10 cellular contexts compared by ENCODE assay signal in the genomic region with DNA sequence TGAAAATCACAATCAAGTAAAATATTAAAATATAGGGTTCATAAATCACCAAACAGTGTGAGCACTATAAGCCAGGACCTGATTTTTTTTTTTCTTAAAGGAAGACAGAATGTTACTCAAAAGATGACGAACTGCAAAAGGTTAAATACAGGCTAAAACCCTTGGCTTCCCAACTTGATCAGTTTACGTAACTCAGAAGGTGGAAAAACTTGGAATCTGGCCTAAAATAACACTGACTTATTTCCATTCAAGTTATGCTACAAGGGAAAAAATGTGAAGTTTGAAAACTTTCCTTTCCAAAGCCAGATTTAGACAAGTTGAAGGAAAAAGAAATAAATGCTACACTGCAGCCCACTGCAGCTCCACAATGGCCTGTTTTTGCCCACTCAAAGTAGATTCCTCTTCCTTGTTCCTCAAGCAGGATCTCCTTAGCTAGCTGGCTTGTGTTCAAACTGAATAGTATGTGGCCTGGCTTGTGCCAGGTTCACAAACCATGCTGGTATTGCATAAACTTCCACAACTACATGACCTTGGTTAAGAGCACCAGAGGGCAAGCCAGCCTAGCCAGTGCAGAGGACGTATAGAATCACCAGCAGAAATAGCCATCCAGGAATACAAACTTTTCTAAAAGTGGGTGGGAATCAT.
DNase-seq lines count a peak whose midpoint lies in the region; ATAC-seq and TF ChIP-seq lines count a peak whose summit lies in the region.
"Had no signal": no experiment of that assay in that cellular context is flagged by ENCODE, and none has a peak within 500 bp of the region (broad histone marks: within the 10 kb centered on the region; RNA-seq: fewer than 3 reads in every experiment).

No MANE protein-coding gene starts in this region.

- peaks cover 7% of the 10 kb centered on the region for H3K9me1 ChIP-seq in IMR-90 (ENCODE audit: insufficient read depth, low read length)

- in situ Hi-C loops in IMR-90 (cut with MboI; ENCODE audit: low sequenced_read_pairs): no loop called here

- no peak overlapping the region for H2BK20ac ChIP-seq in IMR-90 (ENCODE audit: low read depth, low read length)

- peak; percentile 91 for DNase-seq in IMR-90
- DNase-seq in caudate nucleus (lab: John Stamatoyannopoulos, UW): no peak
- DNase-seq in kidney epithelial cell (ENCODE audit: low read depth): peak; percentile 65
- DNase-seq in NK-92 treated with Interleukin-12 subunit alpha and Interleukin-12 subunit beta, amount 100 ng/mL, for 24 hours (lab: John Stamatoyannopoulos, UW): no peak
- no peak for DNase-seq in RKO (ENCODE audit: low spot score)
- no peak for DNase-seq in 8988T
- DNase-seq: H9, NCI-H1092 had no signal

- dilution Hi-C loops in IMR-90 (cut with HindIII; ENCODE audit: low sequenced_read_pairs, unreplicated experiment): no loop called here

- H2BK120ac ChIP-seq in IMR-90 (ENCODE audit: low read depth, low read length): no peak overlapping the region

- peak; percentile 48 for ATAC-seq in IMR-90 (ENCODE audit: low read depth)
- no peak for ATAC-seq in GM19035 (IDR thresholded peaks at IDR 0.05; ENCODE audit: unreplicated experiment)

- H3K56ac ChIP-seq in IMR-90 (ENCODE audit: extremely low read depth, insufficient read depth, low read length): no peak overlapping the region

- H3K18ac ChIP-seq in IMR-90 (ENCODE audit: low read depth, low read length): no peak overlapping the region

- H3K27me3 ChIP-seq in IMR-90 (ENCODE audit: control insufficient read depth, insufficient read depth, low read length) (peaks cover 6% of the 10 kb centered on the region), kidney epithelial cell (ENCODE audit: control insufficient read depth, insufficient read depth, low read length) (no peaks in the 10 kb centered on the region), stomach smooth muscle (ENCODE audit: control insufficient read depth in 1 of 2, insufficient read depth in 2 of 2, low read length in 2 of 2) (no peaks in the 10 kb centered on the region)

- intact Hi-C loops in IMR-90 (cut with micrococcal nuclease): no loop called here

- H3K36me3 ChIP-seq in IMR-90 (ENCODE audit: control insufficient read depth, insufficient read depth, low read length) (no peaks in the 10 kb centered on the region), kidney epithelial cell (ENCODE audit: control insufficient read depth, insufficient read depth, low read length) (no peaks in the 10 kb centered on the region), stomach smooth muscle (ENCODE audit: control insufficient read depth in 2 of 2, insufficient read depth in 2 of 2, low read length in 2 of 2) (no peaks in the 10 kb centered on the region)

- CTCF ChIA-PET in IMR-90 (lab: Yijun Ruan, JAX): interaction anchor here (0.6 to 1.1 kb wide), 3 partner anchors 9 to 1590 kb away, joined by 3 to 7 read pairs (median 4); no protein-coding TSS in a partner anchor

- H3K4me3 ChIP-seq in IMR-90 (ENCODE audit: insufficient read depth, low read depth, low read length) (no peak overlapping the region), kidney epithelial cell (ENCODE audit: low read depth, low read length) (no peak overlapping the region), stomach smooth muscle (ENCODE audit: low read length in 2 of 2) (peak overlapping the region in 1 of 2 donors; percentile 8)

- H3K4me1 ChIP-seq in IMR-90 (ENCODE audit: control insufficient read depth, insufficient read depth, low read length) (peaks cover 8% of the 10 kb centered on the region), stomach smooth muscle (ENCODE audit: control insufficient read depth, insufficient read depth, low read length) (peaks cover 41% of the 10 kb centered on the region)

- H3K9ac ChIP-seq in IMR-90 (ENCODE audit: low read depth, low read length) (no peak overlapping the region), stomach smooth muscle (ENCODE audit: low read length in 2 of 2) (no peak overlapping the region)

- no CpG with 5 or more reads among the region's 3 CpGs for WGBS in IMR-90 (ENCODE audit: extremely low coverage in 2 of 2, insufficient read length in 1 of 2), 2 experiments

- H3K9me3 ChIP-seq in IMR-90 (ENCODE audit: control insufficient read depth, insufficient read depth, low read length): no peaks in the 10 kb centered on the region
- no peaks in the 10 kb centered on the region for H3K9me3 ChIP-seq in stomach smooth muscle (ENCODE audit: control insufficient read depth in 2 of 2, low read length in 2 of 2)

- no peak overlapping the region for H4K91ac ChIP-seq in IMR-90 (ENCODE audit: insufficient read depth, low read depth, low read length)

- no peak overlapping the region for H4K5ac ChIP-seq in IMR-90 (ENCODE audit: low read depth, low read length)

- no TSS peak for BruUV-seq in IMR-90 (replicated peaks; lab: Mats Ljungman, UMichigan)

- H4K20me1 ChIP-seq in IMR-90 (ENCODE audit: insufficient read depth, low read length): peaks cover 8% of the 10 kb centered on the region

- peaks cover 0 to 4% of the 10 kb centered on the region in 2 experiments; a peak in 1 of 4 replicates for H3K79me1 ChIP-seq in IMR-90 (ENCODE audit: low read depth in 1 of 2, low read length in 2 of 2)

- H3K27ac ChIP-seq in IMR-90 (ENCODE audit: insufficient read depth, low read length) (no peak overlapping the region), caudate nucleus (ENCODE audit: low read depth, low read length) (peak overlapping the region; percentile 41), stomach smooth muscle (ENCODE audit: low read length) (peak overlapping the region; percentile 58)

- no peak for TF ChIP-seq POLR2A in IMR-90 (IDR thresholded peaks at IDR 0.05; ENCODE audit: low read depth, low read length)

- no peak overlapping the region for H4K8ac ChIP-seq in IMR-90 (ENCODE audit: low read depth in 2 of 2, low read length in 2 of 2)

- H3K14ac ChIP-seq in IMR-90 (replicated peaks; ENCODE audit: low read depth, low read length): no peak overlapping the region

- no peak overlapping the region for H3K23ac ChIP-seq in IMR-90 (ENCODE audit: low read depth, low read length)

- peak overlapping the region; percentile 37; the same call in 1 of the 2 replicates for H3K4me2 ChIP-seq in IMR-90 (ENCODE audit: low read depth, low read length)

- no peak overlapping the region for H2BK15ac ChIP-seq in IMR-90 (ENCODE audit: low read depth, low read length)

- no peak for TF ChIP-seq RAD21 in IMR-90 (IDR thresholded peaks at IDR 0.05; ENCODE audit: low read length)

- POLR2A ChIA-PET in IMR-90 (lab: Charles Lee; ENCODE audit: unreplicated experiment): no interaction called here

- TF ChIP-seq CTCF in IMR-90 (conservative IDR thresholded peaks at IDR 0.05; ENCODE audit: low read depth, low read length) (no peak), kidney epithelial cell (IDR thresholded peaks at IDR 0.05; ENCODE audit: insufficient read depth, low read length, poor library complexity, severe bottlenecking) (no peak)

- no peak overlapping the region for H2AFZ ChIP-seq in IMR-90 (replicated peaks; ENCODE audit: low read length, poor library complexity)

- no peak overlapping the region for H3K4ac ChIP-seq in IMR-90 (ENCODE audit: low read depth, low read length)

- no peak overlapping the region for H2BK5ac ChIP-seq in IMR-90 (ENCODE audit: low read depth, low read length, poor library complexity, severe bottlenecking)

- no peak overlapping the region for H2AK5ac ChIP-seq in IMR-90 (ENCODE audit: low read depth, low read length)

- no peak overlapping the region for H2AK9ac ChIP-seq in IMR-90 (replicated peaks; ENCODE audit: low read depth, low read length, poor library complexity)

TF ChIP-seq in IMR-90, 13 proteins besides CTCF, POLR2A, EP300 and RAD21:
- TF ChIP-seq RFX5 (IDR thresholded peaks at IDR 0.05; ENCODE audit: low read depth, low read length) (no peak), MXI1 (IDR thresholded peaks at IDR 0.05; ENCODE audit: borderline replicate concordance, low read depth, low read length) (no peak), CHD1 (IDR thresholded peaks at IDR 0.05; ENCODE audit: low read depth, low read length) (no peak), MAZ (IDR thresholded peaks at IDR 0.05; ENCODE audit: borderline replicate concordance, low read depth, low read length) (no peak), NFE2L2 (IDR thresholded peaks at IDR 0.05; ENCODE audit: low read depth, low read length) (no peak), MAFK (IDR thresholded peaks at IDR 0.05; ENCODE audit: low read depth, low read length) (no peak)

Comparison
In these comparisons a context has a peak if more than half of its experiments do, and no peak if none do; other contexts are left out.
1. DNase-seq: peak in IMR-90 (single experiment) and kidney epithelial cell (single experiment); none in caudate nucleus (0 of 61), NK-92 treated with Interleukin-12 subunit alpha and Interleukin-12 subunit beta, amount 100 ng/mL, for 24 hours (single experiment), RKO (single experiment) and 8988T (single experiment).